Comparison of ENCODE assay signal across 7 cellular contexts in genomic region chr10:48799341-48800282, GRCh38.
DNase-seq lines count a peak whose midpoint lies in the region; ATAC-seq and TF ChIP-seq lines count a peak whose summit lies in the region.
"Not testable (repeated sequence)": the region's sequence is repeated elsewhere in the genome, so short reads cannot be mapped to it uniquely, and the experiment has no call there.

No MANE protein-coding gene starts in this region.

- not testable (repeated sequence) for H3K4me2 ChIP-seq in mammary epithelial cell (ENCODE audit: insufficient read depth, low read depth, low read length)

- not testable (repeated sequence) for H3K4me3 ChIP-seq in HL-60 (replicated peaks; ENCODE audit: insufficient read depth, low read length); Peyer's patch; mammary epithelial cell (replicated peaks in 1 of 3; ENCODE audit: insufficient read depth in 1 of 3, low read depth in 2 of 3, low read length in 3 of 3); left ventricle myocardium inferior; muscle layer of colon (ENCODE audit: low read depth in 1 of 2, low read length in 2 of 2)

- H3K27me3 ChIP-seq in HL-60 (ENCODE audit: insufficient read depth, poor library complexity, severe bottlenecking); Peyer's patch; mammary epithelial cell (ENCODE audit: insufficient read depth, low read length); left ventricle myocardium inferior (ENCODE audit: low read depth); muscle layer of colon (ENCODE audit: control insufficient read depth in 1 of 2, insufficient read depth in 2 of 2, low read length in 2 of 2): not testable (repeated sequence)

- not testable (repeated sequence) for TF ChIP-seq CTCF in HL-60 (IDR thresholded peaks at IDR 0.05; ENCODE audit: insufficient read depth, low read length); Peyer's patch (IDR thresholded peaks at IDR 0.05); mammary epithelial cell (conservative IDR thresholded peaks at IDR 0.05 in 1 of 2, IDR thresholded peaks at IDR 0.05 in 1 of 2; ENCODE audit: extremely low read depth in 1 of 2, insufficient read depth in 1 of 2, low read depth in 1 of 2, low read length in 2 of 2); left ventricle myocardium inferior (IDR thresholded peaks at IDR 0.05; ENCODE audit: borderline replicate concordance)

- H3K36me3 Mint-ChIP-seq in activated T-cell treated with anti-CD3 and anti-CD28 coated beads, Interleukin-2, amount 50 U/mL, for 72 hours (ENCODE audit: insufficient read depth in 2 of 2) = peaks cover 7 to 14% of the 10 kb centered on the region in 2 donors
- peaks cover 60 to 78% of the 10 kb centered on the region in 2 donors for H3K36me3 Mint-ChIP-seq in stimulated activated naive B cell treated with anti-CD40 and anti-IgM and Interleukin-4, amounts not matched to agents 10 μg/mL and 1 μg/mL and 100 μg/mL, for 72 hours

- BruUV-seq in mammary epithelial cell (replicated peaks; lab: Mats Ljungman, UMichigan) = not testable (repeated sequence)

- TF ChIP-seq POLR2A in Peyer's patch (IDR thresholded peaks at IDR 0.05) = not testable (repeated sequence)

- not testable (repeated sequence) for H3K79me2 ChIP-seq in mammary epithelial cell (ENCODE audit: insufficient read depth, low read length)

- H3K4me1 ChIP-seq in Peyer's patch (peaks cover 0 to 13% (median 0%) of the 10 kb centered on the region in 4 donors), left ventricle myocardium inferior (peaks cover 32% of the 10 kb centered on the region)
- H3K4me1 ChIP-seq in mammary epithelial cell (ENCODE audit: insufficient read depth, low read length); muscle layer of colon (ENCODE audit: insufficient read depth, low read length): not testable (repeated sequence)

- H3K9me3 ChIP-seq in Peyer's patch; mammary epithelial cell (replicated peaks; ENCODE audit: insufficient read depth, low read length); left ventricle myocardium inferior (replicated peaks); muscle layer of colon (ENCODE audit: low read length): not testable (repeated sequence)

- CTCF ChIA-PET in mammary epithelial cell (lab: Charles Lee; ENCODE audit: low non-redundant PET) = not testable (repeated sequence)

- peak overlapping the region; percentile 53 for H3K27ac Mint-ChIP-seq in activated T-cell treated with anti-CD3 and anti-CD28 coated beads, Interleukin-2, amount 50 U/mL, for 72 hours
- H3K27ac Mint-ChIP-seq in stimulated activated naive B cell treated with anti-CD40 and anti-IgM and Interleukin-4, amounts not matched to agents 10 μg/mL and 1 μg/mL and 100 μg/mL, for 72 hours = peak overlapping the region; percentile 93

- H3K4me3 Mint-ChIP-seq in activated T-cell treated with anti-CD3 and anti-CD28 coated beads, Interleukin-2, amount 50 U/mL, for 72 hours = peak overlapping the region; percentile 34 to 59
- H3K4me3 Mint-ChIP-seq in stimulated activated naive B cell treated with anti-CD40 and anti-IgM and Interleukin-4, amounts not matched to agents 10 μg/mL and 1 μg/mL and 100 μg/mL, for 72 hours = peak overlapping the region; percentile 75 to 82

- H3K27me3 Mint-ChIP-seq in activated T-cell treated with anti-CD3 and anti-CD28 coated beads, Interleukin-2, amount 50 U/mL, for 72 hours (ENCODE audit: low read depth); stimulated activated naive B cell treated with anti-CD40 and anti-IgM and Interleukin-4, amounts not matched to agents 10 μg/mL and 1 μg/mL and 100 μg/mL, for 72 hours: not testable (repeated sequence)

- not testable (repeated sequence) for H3K36me3 ChIP-seq in Peyer's patch; mammary epithelial cell (ENCODE audit: insufficient read depth, low read length); left ventricle myocardium inferior; muscle layer of colon (ENCODE audit: insufficient read depth, low read length)

- H3K9me3 Mint-ChIP-seq in activated T-cell treated with anti-CD3 and anti-CD28 coated beads, Interleukin-2, amount 50 U/mL, for 72 hours; stimulated activated naive B cell treated with anti-CD40 and anti-IgM and Interleukin-4, amounts not matched to agents 10 μg/mL and 1 μg/mL and 100 μg/mL, for 72 hours: not testable (repeated sequence)

- H2AFZ ChIP-seq in mammary epithelial cell (ENCODE audit: low read depth, low read length) = peak overlapping the region; percentile 78

- peak in 1 of 2 experiments; percentile 25 for DNase-seq in HL-60 (ENCODE audit: low read depth in 1 of 2, low spot score in 1 of 2)
- DNase-seq in Peyer's patch; activated T-cell treated with anti-CD3 and anti-CD28 coated beads, Interleukin-2, amount 50 U/mL, for 72 hours; mammary epithelial cell; left ventricle myocardium inferior; stimulated activated naive B cell treated with anti-CD40 and anti-IgM and Interleukin-4, amounts not matched to agents 10 μg/mL and 1 μg/mL and 100 μg/mL, for 72 hours: not testable (repeated sequence)

- intact Hi-C loops in mammary epithelial cell (cut with micrococcal nuclease); left ventricle myocardium inferior (cut with micrococcal nuclease): not testable (repeated sequence)

- ATAC-seq in activated T-cell treated with anti-CD3 and anti-CD28 coated beads, Interleukin-2, amount 50 U/mL, for 72 hours (replicated peaks in 1 of 2); stimulated activated naive B cell treated with anti-CD40 and anti-IgM and Interleukin-4, amounts not matched to agents 10 μg/mL and 1 μg/mL and 100 μg/mL, for 72 hours (replicated peaks): not testable (repeated sequence)

- H3K4me1 Mint-ChIP-seq in activated T-cell treated with anti-CD3 and anti-CD28 coated beads, Interleukin-2, amount 50 U/mL, for 72 hours (ENCODE audit: low read depth) = peaks cover 36% of the 10 kb centered on the region
- peaks cover 44 to 71% of the 10 kb centered on the region in 2 donors for H3K4me1 Mint-ChIP-seq in stimulated activated naive B cell treated with anti-CD40 and anti-IgM and Interleukin-4, amounts not matched to agents 10 μg/mL and 1 μg/mL and 100 μg/mL, for 72 hours

- dilution Hi-C loops in mammary epithelial cell (cut with HindIII; ENCODE audit: low sequenced_read_pairs) = not testable (repeated sequence)

- H3K27ac ChIP-seq in HL-60 (replicated peaks) (peak overlapping the region; percentile 68), Peyer's patch (peak overlapping the region in 3 of 4 donors; percentile 23 to 68 (median 60)), left ventricle myocardium inferior (replicated peaks) (peak overlapping the region; percentile 85), muscle layer of colon (ENCODE audit: low read depth, low read length) (peak overlapping the region; percentile 34)
- not testable (repeated sequence) for H3K27ac ChIP-seq in mammary epithelial cell (ENCODE audit: insufficient read depth, low read depth, low read length)

- in situ Hi-C loops in mammary epithelial cell (cut with MboI; ENCODE audit: low sequenced_read_pairs in 2 of 2) = not testable (repeated sequence)

- not testable (repeated sequence) for H4K20me1 ChIP-seq in mammary epithelial cell (ENCODE audit: insufficient read depth, low read length)

- WGBS in mammary epithelial cell (ENCODE audit: low coverage, missing lambda C conversion rate) = 93% methylated on average over 27 of the region's 27 CpGs

- H3K9ac ChIP-seq in mammary epithelial cell (ENCODE audit: insufficient read depth, low read length); muscle layer of colon (ENCODE audit: low read length): not testable (repeated sequence)
